In genomic region chr10:133303206-133303605, GRCh38 we compare ENCODE assay signal across 24 cellular contexts. TPM values are rescaled to one million over a fixed set of nuclear protein-coding genes. Genes with fewer than 3 reads are reported as not detected.
DNase-seq lines count a peak whose midpoint lies in the region; ATAC-seq, FAIRE-seq and TF ChIP-seq lines count a peak whose summit lies in the region.
"Had no signal": no experiment of that assay in that cellular context is flagged by ENCODE, and none has a peak within 500 bp of the region (broad histone marks: within the 10 kb centered on the region; RNA-seq: fewer than 3 reads in every experiment).

No MANE protein-coding gene starts in this region.

- H3K27me3 Mint-ChIP-seq in dendritic cell treated with granulocyte-macrophage colony-stimulating factor and Interleukin-4, amounts not matched to agents 40 ng/mL and 50 ng/mL, for 4 days = no peaks in the 10 kb centered on the region

- peaks cover 20% of the 10 kb centered on the region for H3K79me1 ChIP-seq in neuronal stem cell (ENCODE audit: low read depth, low read length)

- no peak overlapping the region for H2BK15ac ChIP-seq in neuronal stem cell (ENCODE audit: low read length)

- H2BK12ac ChIP-seq in neuronal stem cell (ENCODE audit: low read length) = no peak overlapping the region

- peak overlapping the region; percentile 76 for H3K14ac ChIP-seq in neuronal stem cell (ENCODE audit: low read length)

- no peak overlapping the region for H2BK120ac ChIP-seq in neuronal stem cell (ENCODE audit: low read depth, low read length)

- H3K9me3 ChIP-seq in HepG2 (ENCODE audit: low read length) (no peaks in the 10 kb centered on the region), right lobe of liver (no peaks in the 10 kb centered on the region), neuronal stem cell (replicated peaks in 1 of 2; ENCODE audit: control insufficient read depth in 2 of 2, insufficient read depth in 1 of 2, low read depth in 1 of 2, low read length in 2 of 2) (peaks cover 0 to 3% of the 10 kb centered on the region in 2 donors)
- H3K9me3 ChIP-seq: A549, BE2C had no signal

- intact Hi-C loops in HepG2 (cut with micrococcal nuclease; ENCODE audit: unreplicated experiment) = no loop called here
- intact Hi-C loops in right lobe of liver (cut with DNase I) = no loop called here
- intact Hi-C loops in dendritic cell treated with granulocyte-macrophage colony-stimulating factor and Interleukin-4, amounts not matched to agents 40 ng/mL and 50 ng/mL, for 4 days (cut with micrococcal nuclease) = no loop called here

- H3K9ac ChIP-seq in HepG2 (ENCODE audit: insufficient read depth, low read depth, low read length) = no peak overlapping the region
- H3K9ac ChIP-seq in neuronal stem cell (ENCODE audit: low read depth, low read length, poor library complexity) = no peak overlapping the region

- H3K4me1 Mint-ChIP-seq in dendritic cell treated with granulocyte-macrophage colony-stimulating factor and Interleukin-4, amounts not matched to agents 40 ng/mL and 50 ng/mL, for 4 days (ENCODE audit: low read depth) = peaks cover 48% of the 10 kb centered on the region

- ATAC-seq in HepG2 (no peak), right lobe of liver (no peak)
- ATAC-seq: GM12878, GM23338, HCT116 had no signal

- peaks cover 10% of the 10 kb centered on the region for H3K4me1 ChIP-seq in HepG2 (ENCODE audit: insufficient read depth, low read length)
- H3K4me1 ChIP-seq in right lobe of liver = peaks cover 0 to 22% (median 5%) of the 10 kb centered on the region in 4 donors
- peaks cover 6 to 8% of the 10 kb centered on the region in 2 donors for H3K4me1 ChIP-seq in neuronal stem cell (ENCODE audit: control insufficient read depth in 2 of 2, insufficient read depth in 1 of 2, low read depth in 1 of 2, low read length in 2 of 2)
- H3K4me1 ChIP-seq: BE2C had no signal

- peaks cover 16 to 44% of the 10 kb centered on the region in 2 experiments for H3K36me3 ChIP-seq in HepG2 (replicated peaks in 1 of 2; ENCODE audit: control insufficient read depth in 1 of 2, insufficient read depth in 2 of 2, low read length in 2 of 2)
- H3K36me3 ChIP-seq in right lobe of liver = peaks cover 0 to 27% (median 16%) of the 10 kb centered on the region in 4 donors
- peaks cover 28 to 39% of the 10 kb centered on the region in 2 donors for H3K36me3 ChIP-seq in neuronal stem cell (replicated peaks in 1 of 2; ENCODE audit: control insufficient read depth in 2 of 2, insufficient read depth in 2 of 2, low read length in 2 of 2)

- H3K4me3 ChIP-seq in HepG2 (replicated peaks in 1 of 3; ENCODE audit: insufficient read depth in 1 of 3, low read depth in 2 of 3, low read length in 3 of 3) (no peak overlapping the region), right lobe of liver (no peak overlapping the region), neuronal stem cell (ENCODE audit: low read length in 2 of 2) (no peak overlapping the region)
- H3K4me3 ChIP-seq: A549, GM12878, GM23338 had no signal

- H2AFZ ChIP-seq in HepG2 (ENCODE audit: low read length) (no peak overlapping the region), neuronal stem cell (ENCODE audit: low read length) (no peak overlapping the region)
- H2AFZ ChIP-seq: GM23338 had no signal

- H3K9me3 Mint-ChIP-seq in dendritic cell treated with granulocyte-macrophage colony-stimulating factor and Interleukin-4, amounts not matched to agents 40 ng/mL and 50 ng/mL, for 4 days = no peaks in the 10 kb centered on the region
- H3K9me3 Mint-ChIP-seq: H9 had no signal

- H3K4ac ChIP-seq in neuronal stem cell (ENCODE audit: low read length) = no peak overlapping the region

- no peak overlapping the region for H3K27ac ChIP-seq in HepG2 (ENCODE audit: extremely low read length, insufficient read depth, low read length)
- H3K27ac ChIP-seq in right lobe of liver = no peak overlapping the region
- no peak overlapping the region for H3K27ac ChIP-seq in neuronal stem cell (replicated peaks; ENCODE audit: low read length)
- H3K27ac ChIP-seq: A549 had no signal

- peak overlapping the region; percentile 86 for H3K23ac ChIP-seq in neuronal stem cell (ENCODE audit: low read depth, low read length, poor library complexity)

- peaks cover 9% of the 10 kb centered on the region for H4K20me1 ChIP-seq in HepG2 (ENCODE audit: insufficient read depth, low read length)

- peak overlapping the region; percentile 1 for H4K8ac ChIP-seq in neuronal stem cell (ENCODE audit: low read depth, low read length)

- no peak overlapping the region for H3K18ac ChIP-seq in neuronal stem cell (ENCODE audit: low read length)

- H3K4me3 Mint-ChIP-seq in dendritic cell treated with granulocyte-macrophage colony-stimulating factor and Interleukin-4, amounts not matched to agents 40 ng/mL and 50 ng/mL, for 4 days = no peak overlapping the region
- H3K4me3 Mint-ChIP-seq: CD4-positive, alpha-beta memory T cell; GM23338; H9 had no signal

- H3K27me3 ChIP-seq in HepG2 (ENCODE audit: control insufficient read depth in 1 of 2, insufficient read depth in 2 of 2, low read length in 2 of 2) = no peaks in the 10 kb centered on the region; a peak in 1 of 5 replicates
- no peaks in the 10 kb centered on the region for H3K27me3 ChIP-seq in right lobe of liver
- no peaks in the 10 kb centered on the region for H3K27me3 ChIP-seq in neuronal stem cell (ENCODE audit: control insufficient read depth in 3 of 3, insufficient read depth in 3 of 3, low read depth in 1 of 3, low read length in 3 of 3)
- H3K27me3 ChIP-seq: BE2C had no signal

- no peak overlapping the region for H2BK5ac ChIP-seq in neuronal stem cell (ENCODE audit: low read length)

- H3K36me3 Mint-ChIP-seq in dendritic cell treated with granulocyte-macrophage colony-stimulating factor and Interleukin-4, amounts not matched to agents 40 ng/mL and 50 ng/mL, for 4 days (ENCODE audit: low read depth) = peaks cover 87% of the 10 kb centered on the region

- CTCF ChIA-PET in HepG2 (lab: Yijun Ruan, JAX; ENCODE audit: low intra/inter-chr PET ratio, low total read pairs) = no interaction called here

- peak overlapping the region; percentile 99 for H3K27ac Mint-ChIP-seq in dendritic cell treated with granulocyte-macrophage colony-stimulating factor and Interleukin-4, amounts not matched to agents 40 ng/mL and 50 ng/mL, for 4 days

- H2AK5ac ChIP-seq in neuronal stem cell (ENCODE audit: low read depth, low read length) = no peak overlapping the region

- TF ChIP-seq POLR2A in HepG2 (IDR thresholded peaks at IDR 0.05; ENCODE audit: insufficient read depth in 1 of 2, low read depth in 2 of 2, low read length in 2 of 2) (no peak), right lobe of liver (IDR thresholded peaks at IDR 0.05) (no peak)

- TF ChIP-seq RAD21 in HepG2 (CRISPR knock-in tag; IDR thresholded peaks at IDR 0.05) = no peak

- WGBS in HepG2 (ENCODE audit: low lambda C conversion rate) = 100% methylated on average over 5 of the region's 10 CpGs
- WGBS in right lobe of liver (ENCODE audit: insufficient coverage, low coverage, low lambda C conversion rate, missing lambda C conversion rate) = 67% methylated on average over 1 of the region's 10 CpGs
- no CpG with 5 or more reads among the region's 10 CpGs for WGBS in neuronal stem cell (ENCODE audit: extremely low coverage in 2 of 2, insufficient read length in 2 of 2, insufficient replicate concordance in 1 of 2), 2 donors

- DNase-seq in HepG2 (ENCODE audit: low spot score) (no peak), right lobe of liver (no peak), neuronal stem cell (ENCODE audit: low spot score) (no peak), globus pallidus (ENCODE audit: low spot score) (no peak), DMS114 treated with DMSO at 0.1 percent for 48 hours (lab: John Stamatoyannopoulos, UW; ENCODE audit: unreplicated experiment) (no peak)
- DNase-seq: 8988T; ACHN; AML-193; BE2C; C1 segment of cervical spinal cord; Calu3; CD4-positive, alpha-beta memory T cell; COR-L47; DMS153; DMS79; EL; GDM1; H9 had no signal

- FAIRE-seq in HepG2 (lab: Jason Lieb, UNC) = no peak
- FAIRE-seq: A549, GM12878 had no signal

- POLR2A ChIA-PET in HepG2 (lab: Yijun Ruan, JAX) = no interaction called here

- TF ChIP-seq EP300 in HepG2 (IDR thresholded peaks at IDR 0.05; ENCODE audit: low read depth in 2 of 2, low read length in 2 of 2) = no peak
- no peak for TF ChIP-seq EP300 in HepG2 (CRISPR knock-in tag; IDR thresholded peaks at IDR 0.05; ENCODE audit: borderline replicate concordance)

- no peak for TF ChIP-seq CTCF in HepG2 (CRISPR knock-in tag; IDR thresholded peaks at IDR 0.05)
- TF ChIP-seq CTCF in right lobe of liver (IDR thresholded peaks at IDR 0.05) = no peak

- H3K4me2 ChIP-seq in HepG2 (ENCODE audit: low read depth, low read length) = no peak overlapping the region
- no peak overlapping the region for H3K4me2 ChIP-seq in neuronal stem cell (ENCODE audit: insufficient read depth, low read length, poor library complexity, severe bottlenecking)
- H3K4me2 ChIP-seq: A549, GM23338 had no signal

- no peak overlapping the region for H4K91ac ChIP-seq in neuronal stem cell (ENCODE audit: low read depth, low read length, poor library complexity)

- no TSS peak for BruUV-seq in HepG2 (replicated peaks; lab: Mats Ljungman, UMichigan)

- peaks cover 30% of the 10 kb centered on the region for H3K79me2 ChIP-seq in HepG2 (ENCODE audit: insufficient read depth, low read length)

- in situ Hi-C loops in HepG2 (cut with HindIII; ENCODE audit: extremely low pct_ligation_motif_present, low pct_unique_long_range_greater_than_20kb) = no loop called here

RNA-seq across cellular contexts. Expression of gene TUBGCP2, which starts 5.5 kb away (rescaled TPM):
- total RNA-seq in HepG2 (2016; rRNA removed; fragmentation: Illumina TruSeq; extraction: Trizol) (34.5 and 44.1 TPM in 2 replicates), right lobe of liver (10 to 100 TPM; 19.6 to 30.0 (median 25.6) TPM)
- 7.2 and 8.9 TPM in 2 replicates for total RNA-seq in HepG2 (2016; cell fraction: cytosol; rRNA removed; fragmentation: Illumina TruSeq; extraction: Trizol; ENCODE audit: low read depth)
- total RNA-seq in HepG2 (2016; cell fraction: insoluble cytoplasmic fraction; rRNA removed; fragmentation: Illumina TruSeq; extraction: Trizol) = 37.9 and 41.1 TPM in 2 replicates
- 17.0 and 24.0 TPM in 2 replicates for total RNA-seq in HepG2 (2016; cell fraction: membrane; rRNA removed; fragmentation: Illumina TruSeq; extraction: Trizol)
- 16.5 and 20.7 TPM in 2 replicates for total RNA-seq in HepG2 (2016; cell fraction: nucleus; rRNA removed; fragmentation: Illumina TruSeq; extraction: Trizol)
- 21.3 and 22.6 TPM in 2 replicates for polyA plus RNA-seq in HepG2 (2011; rRNA removed)
- polyA plus RNA-seq in HepG2 (2011; cell fraction: cytosol; rRNA removed) = 14.3 and 19.4 TPM in 2 replicates
- 51.6 and 62.8 TPM in 2 replicates for polyA plus RNA-seq in HepG2 (2011; cell fraction: nucleus; rRNA removed)
- 17.9 and 24.1 TPM in 2 replicates for polyA plus RNA-seq in HepG2 (2012)
- 4.7 and 4.8 TPM in 2 replicates for polyA plus RNA-seq in HepG2 (2016; cell fraction: cytosol; fragmentation: Illumina TruSeq; extraction: Trizol; ENCODE audit: low read depth)
- polyA plus RNA-seq in HepG2 (2016; cell fraction: insoluble cytoplasmic fraction; fragmentation: Illumina TruSeq; extraction: Trizol; ENCODE audit: low read depth) = 34.0 and 36.8 TPM in 2 replicates
- polyA plus RNA-seq in HepG2 (2016; cell fraction: membrane; fragmentation: Illumina TruSeq; extraction: Trizol; ENCODE audit: low read depth) = 8.5 and 11.7 TPM in 2 replicates
- polyA plus RNA-seq in HepG2 (2016; cell fraction: nucleus; fragmentation: Illumina TruSeq; extraction: Trizol; ENCODE audit: insufficient read depth, low read depth) = 51.1 and 52.9 TPM in 2 replicates
- polyA minus RNA-seq in HepG2 (2011; rRNA and poly(A)+ RNA removed; ENCODE audit: low replicate concordance) = 49.0 and 64.6 TPM in 2 replicates
- polyA minus RNA-seq in HepG2 (2011; cell fraction: cytosol; rRNA and poly(A)+ RNA removed) = 16.4 and 17.1 TPM in 2 replicates
- polyA minus RNA-seq in HepG2 (2011; cell fraction: nucleus; rRNA and poly(A)+ RNA removed) = 29.6 and 40.8 TPM in 2 replicates
- 33.5 TPM for polyA plus RNA-seq in neuronal stem cell (2013, experiment 1 of 2)
- 35.6 TPM for polyA plus RNA-seq in neuronal stem cell (2013, experiment 2 of 2)

RNA-seq across cellular contexts. Expression of gene ZNF511, which starts 5.5 kb away (rescaled TPM):
- total RNA-seq in HepG2 (2016; rRNA removed; fragmentation: Illumina TruSeq; extraction: Trizol) (53.4 and 66.4 TPM in 2 replicates), right lobe of liver (10 to 100 TPM; 17.4 to 30.2 (median 25.9) TPM)
- 127 and 151 TPM in 2 replicates for total RNA-seq in HepG2 (2016; cell fraction: cytosol; rRNA removed; fragmentation: Illumina TruSeq; extraction: Trizol; ENCODE audit: low read depth)
- 45.9 and 63.3 TPM in 2 replicates for total RNA-seq in HepG2 (2016; cell fraction: insoluble cytoplasmic fraction; rRNA removed; fragmentation: Illumina TruSeq; extraction: Trizol)
- 118 and 128 TPM in 2 replicates for total RNA-seq in HepG2 (2016; cell fraction: membrane; rRNA removed; fragmentation: Illumina TruSeq; extraction: Trizol)
- 24.0 and 36.2 TPM in 2 replicates for total RNA-seq in HepG2 (2016; cell fraction: nucleus; rRNA removed; fragmentation: Illumina TruSeq; extraction: Trizol)
- 35.6 and 37.0 TPM in 2 replicates for polyA plus RNA-seq in HepG2 (2011; rRNA removed)
- polyA plus RNA-seq in HepG2 (2011; cell fraction: cytosol; rRNA removed) = 27.9 and 34.4 TPM in 2 replicates
- 40.1 and 48.7 TPM in 2 replicates for polyA plus RNA-seq in HepG2 (2011; cell fraction: nucleus; rRNA removed)
- polyA plus RNA-seq in HepG2 (2012) = 30.0 and 30.3 TPM in 2 replicates
- polyA plus RNA-seq in HepG2 (2016; cell fraction: cytosol; fragmentation: Illumina TruSeq; extraction: Trizol; ENCODE audit: low read depth) = 150 and 156 TPM in 2 replicates
- polyA plus RNA-seq in HepG2 (2016; cell fraction: insoluble cytoplasmic fraction; fragmentation: Illumina TruSeq; extraction: Trizol; ENCODE audit: low read depth) = 57.9 and 63.8 TPM in 2 replicates
- polyA plus RNA-seq in HepG2 (2016; cell fraction: membrane; fragmentation: Illumina TruSeq; extraction: Trizol; ENCODE audit: low read depth) = 121 and 129 TPM in 2 replicates
- polyA plus RNA-seq in HepG2 (2016; cell fraction: nucleus; fragmentation: Illumina TruSeq; extraction: Trizol; ENCODE audit: insufficient read depth, low read depth) = 62.1 and 62.9 TPM in 2 replicates
- polyA minus RNA-seq in HepG2 (2011; rRNA and poly(A)+ RNA removed; ENCODE audit: low replicate concordance) = 48.5 and 63.6 TPM in 2 replicates
- polyA minus RNA-seq in HepG2 (2011; cell fraction: cytosol; rRNA and poly(A)+ RNA removed) = 11.6 and 21.1 TPM in 2 replicates
- 13.3 and 16.2 TPM in 2 replicates for polyA minus RNA-seq in HepG2 (2011; cell fraction: nucleus; rRNA and poly(A)+ RNA removed)
- 40.1 TPM for polyA plus RNA-seq in neuronal stem cell (2013, experiment 1 of 2)
- 35.5 TPM for polyA plus RNA-seq in neuronal stem cell (2013, experiment 2 of 2)

RNA-seq across cellular contexts. Expression of gene ADAM8, which starts 26.5 kb away (rescaled TPM):
- total RNA-seq in HepG2 (2016; rRNA removed; fragmentation: Illumina TruSeq; extraction: Trizol) = 0.07 and 0.93 TPM in 2 replicates
- total RNA-seq in HepG2 (2016; cell fraction: cytosol; rRNA removed; fragmentation: Illumina TruSeq; extraction: Trizol; ENCODE audit: low read depth) = not detected in 2 replicates
- 0.37 TPM in 1 of 2 replicates, not detected in the other for total RNA-seq in HepG2 (2016; cell fraction: insoluble cytoplasmic fraction; rRNA removed; fragmentation: Illumina TruSeq; extraction: Trizol)
- total RNA-seq in HepG2 (2016; cell fraction: membrane; rRNA removed; fragmentation: Illumina TruSeq; extraction: Trizol) = 0.06 TPM in 1 of 2 replicates, not detected in the other
- 0.34 and 0.50 TPM in 2 replicates for total RNA-seq in HepG2 (2016; cell fraction: nucleus; rRNA removed; fragmentation: Illumina TruSeq; extraction: Trizol)
- polyA plus RNA-seq in HepG2 (2011; rRNA removed) = 0.24 and 0.65 TPM in 2 replicates
- polyA plus RNA-seq in HepG2 (2011; cell fraction: cytosol; rRNA removed) = 0.04 and 0.11 TPM in 2 replicates
- polyA plus RNA-seq in HepG2 (2011; cell fraction: nucleus; rRNA removed) = 4.2 and 6.4 TPM in 2 replicates
- polyA plus RNA-seq in HepG2 (2012) = 0.08 and 0.77 TPM in 2 replicates
- polyA plus RNA-seq in HepG2 (2016; cell fraction: cytosol; fragmentation: Illumina TruSeq; extraction: Trizol; ENCODE audit: low read depth) = not detected in 2 replicates
- not detected in 2 replicates for polyA plus RNA-seq in HepG2 (2016; cell fraction: insoluble cytoplasmic fraction; fragmentation: Illumina TruSeq; extraction: Trizol; ENCODE audit: low read depth)
- 0.06 TPM in 1 of 2 replicates, not detected in the other for polyA plus RNA-seq in HepG2 (2016; cell fraction: membrane; fragmentation: Illumina TruSeq; extraction: Trizol; ENCODE audit: low read depth)
- 0.60 and 0.63 TPM in 2 replicates for polyA plus RNA-seq in HepG2 (2016; cell fraction: nucleus; fragmentation: Illumina TruSeq; extraction: Trizol; ENCODE audit: insufficient read depth, low read depth)
- 0.06 and 2.8 TPM in 2 replicates for polyA minus RNA-seq in HepG2 (2011; rRNA and poly(A)+ RNA removed; ENCODE audit: low replicate concordance)
- not detected in 2 replicates for polyA minus RNA-seq in HepG2 (2011; cell fraction: cytosol; rRNA and poly(A)+ RNA removed)
- 1.6 and 1.7 TPM in 2 replicates for polyA minus RNA-seq in HepG2 (2011; cell fraction: nucleus; rRNA and poly(A)+ RNA removed)
- 1 to 10 TPM; 2.6 to 8.8 (median 5.2) TPM for total RNA-seq in right lobe of liver
- polyA plus RNA-seq in neuronal stem cell (2013, experiment 1 of 2) = 1.1 TPM
- polyA plus RNA-seq in neuronal stem cell (2013, experiment 2 of 2) = 1.3 TPM

RNA-seq across cellular contexts. Expression of gene CALY, which starts 33.5 kb away (rescaled TPM):
- total RNA-seq in HepG2 (2016; rRNA removed; fragmentation: Illumina TruSeq; extraction: Trizol) (not detected in 2 replicates), right lobe of liver (not detected)
- total RNA-seq in HepG2 (2016; cell fraction: cytosol; rRNA removed; fragmentation: Illumina TruSeq; extraction: Trizol; ENCODE audit: low read depth) = not detected in 2 replicates
- total RNA-seq in HepG2 (2016; cell fraction: insoluble cytoplasmic fraction; rRNA removed; fragmentation: Illumina TruSeq; extraction: Trizol) = not detected in 2 replicates
- not detected in 2 replicates for total RNA-seq in HepG2 (2016; cell fraction: membrane; rRNA removed; fragmentation: Illumina TruSeq; extraction: Trizol)
- total RNA-seq in HepG2 (2016; cell fraction: nucleus; rRNA removed; fragmentation: Illumina TruSeq; extraction: Trizol) = not detected in 2 replicates
- 0.08 and 0.21 TPM in 2 replicates for polyA plus RNA-seq in HepG2 (2011; rRNA removed)
- polyA plus RNA-seq in HepG2 (2011; cell fraction: cytosol; rRNA removed) = 0.12 and 0.31 TPM in 2 replicates
- polyA plus RNA-seq in HepG2 (2011; cell fraction: nucleus; rRNA removed) = 0.50 and 0.55 TPM in 2 replicates
- 0.23 and 0.35 TPM in 2 replicates for polyA plus RNA-seq in HepG2 (2012)
- not detected in 2 replicates for polyA plus RNA-seq in HepG2 (2016; cell fraction: cytosol; fragmentation: Illumina TruSeq; extraction: Trizol; ENCODE audit: low read depth)
- polyA plus RNA-seq in HepG2 (2016; cell fraction: insoluble cytoplasmic fraction; fragmentation: Illumina TruSeq; extraction: Trizol; ENCODE audit: low read depth) = not detected in 2 replicates
- not detected in 2 replicates for polyA plus RNA-seq in HepG2 (2016; cell fraction: membrane; fragmentation: Illumina TruSeq; extraction: Trizol; ENCODE audit: low read depth)
- not detected in 2 replicates for polyA plus RNA-seq in HepG2 (2016; cell fraction: nucleus; fragmentation: Illumina TruSeq; extraction: Trizol; ENCODE audit: insufficient read depth, low read depth)
- polyA minus RNA-seq in HepG2 (2011; rRNA and poly(A)+ RNA removed; ENCODE audit: low replicate concordance) = 0.12 TPM in 1 of 2 replicates, not detected in the other
- polyA minus RNA-seq in HepG2 (2011; cell fraction: cytosol; rRNA and poly(A)+ RNA removed) = not detected in 2 replicates
- polyA minus RNA-seq in HepG2 (2011; cell fraction: nucleus; rRNA and poly(A)+ RNA removed) = not detected in 2 replicates
- 9.4 TPM for polyA plus RNA-seq in neuronal stem cell (2013, experiment 1 of 2)
- 11.0 TPM for polyA plus RNA-seq in neuronal stem cell (2013, experiment 2 of 2)
- total RNA-seq: Calu3, GM12878, H4 had no signal

RNA-seq across cellular contexts. Expression of gene PRAP1, which starts 44.0 kb away (rescaled TPM):
- total RNA-seq in HepG2 (2016; rRNA removed; fragmentation: Illumina TruSeq; extraction: Trizol) = 22.4 and 48.2 TPM in 2 replicates
- 14.5 and 19.5 TPM in 2 replicates for total RNA-seq in HepG2 (2016; cell fraction: cytosol; rRNA removed; fragmentation: Illumina TruSeq; extraction: Trizol; ENCODE audit: low read depth)
- total RNA-seq in HepG2 (2016; cell fraction: insoluble cytoplasmic fraction; rRNA removed; fragmentation: Illumina TruSeq; extraction: Trizol) = 19.1 and 44.0 TPM in 2 replicates
- total RNA-seq in HepG2 (2016; cell fraction: membrane; rRNA removed; fragmentation: Illumina TruSeq; extraction: Trizol) = 12.8 and 15.9 TPM in 2 replicates
- 39.5 and 48.3 TPM in 2 replicates for total RNA-seq in HepG2 (2016; cell fraction: nucleus; rRNA removed; fragmentation: Illumina TruSeq; extraction: Trizol)
- polyA plus RNA-seq in HepG2 (2011; rRNA removed) = 20.8 and 26.7 TPM in 2 replicates
- polyA plus RNA-seq in HepG2 (2011; cell fraction: cytosol; rRNA removed) = 32.8 and 46.2 TPM in 2 replicates
- 13.6 and 16.7 TPM in 2 replicates for polyA plus RNA-seq in HepG2 (2011; cell fraction: nucleus; rRNA removed)
- polyA plus RNA-seq in HepG2 (2012) = 18.3 and 22.2 TPM in 2 replicates
- polyA plus RNA-seq in HepG2 (2016; cell fraction: cytosol; fragmentation: Illumina TruSeq; extraction: Trizol; ENCODE audit: low read depth) = 25.2 and 25.3 TPM in 2 replicates
- 31.2 and 35.2 TPM in 2 replicates for polyA plus RNA-seq in HepG2 (2016; cell fraction: insoluble cytoplasmic fraction; fragmentation: Illumina TruSeq; extraction: Trizol; ENCODE audit: low read depth)
- polyA plus RNA-seq in HepG2 (2016; cell fraction: membrane; fragmentation: Illumina TruSeq; extraction: Trizol; ENCODE audit: low read depth) = 21.3 and 23.0 TPM in 2 replicates
- polyA plus RNA-seq in HepG2 (2016; cell fraction: nucleus; fragmentation: Illumina TruSeq; extraction: Trizol; ENCODE audit: insufficient read depth, low read depth) = 99.8 and 108 TPM in 2 replicates
- polyA minus RNA-seq in HepG2 (2011; rRNA and poly(A)+ RNA removed; ENCODE audit: low replicate concordance) = 11.2 TPM in 1 of 2 replicates, not detected in the other
- polyA minus RNA-seq in HepG2 (2011; cell fraction: cytosol; rRNA and poly(A)+ RNA removed) = 7.7 and 10.1 TPM in 2 replicates
- 2.6 and 4.7 TPM in 2 replicates for polyA minus RNA-seq in HepG2 (2011; cell fraction: nucleus; rRNA and poly(A)+ RNA removed)
- total RNA-seq in right lobe of liver = 100 to 1,000 TPM; 177 to 522 (median 298) TPM
- 0.52 TPM for polyA plus RNA-seq in neuronal stem cell (2013, experiment 1 of 2)
- polyA plus RNA-seq in neuronal stem cell (2013, experiment 2 of 2) = 0.43 TPM
- total RNA-seq: Calu3; CD4-positive, alpha-beta memory T cell; GM12878; GM23338; H4 had no signal
- polyA plus RNA-seq: CD4-positive, alpha-beta memory T cell had no signal
